In genomic region chr17:10730956-10731879, GRCh38 we compare ENCODE assay signal across 8 cellular contexts. TPM values are rescaled to one million over a fixed set of nuclear protein-coding genes. Genes with fewer than 3 reads are reported as not detected.
DNase-seq lines count a peak whose midpoint lies in the region; ATAC-seq and TF ChIP-seq lines count a peak whose summit lies in the region.

No MANE protein-coding gene starts in this region.

- intact Hi-C loops in sigmoid colon (cut with DNase I), result no loop called here

- H3K27me3 Mint-ChIP-seq in T-helper 17 cell (peaks cover 16% of the 10 kb centered on the region), glutamatergic neuron (ENCODE audit: unreplicated experiment) (peaks cover 3% of the 10 kb centered on the region)

- H3K4me1 Mint-ChIP-seq in T-helper 17 cell (peaks cover 13% of the 10 kb centered on the region), glutamatergic neuron (ENCODE audit: low read depth, unreplicated experiment) (peaks cover 4% of the 10 kb centered on the region)

- ATAC-seq in T-helper 17 cell, result no peak
- no peak for ATAC-seq in HG03378 (IDR thresholded peaks at IDR 0.05; ENCODE audit: unreplicated experiment)
- ATAC-seq in HG03175 (IDR thresholded peaks at IDR 0.05; ENCODE audit: unreplicated experiment), result no peak
- no peak for ATAC-seq in HG03520 (IDR thresholded peaks at IDR 0.05; ENCODE audit: unreplicated experiment)

- DNase-seq in GM03348 (ENCODE audit: low spot score) (peak; percentile 24), T-helper 17 cell (no peak), glutamatergic neuron (no peak), sigmoid colon (no peak), globus pallidus (ENCODE audit: low spot score) (no peak)

- H3K27ac ChIP-seq in sigmoid colon, result peak overlapping the region; percentile 28 to 96 (median 95)

- H3K36me3 Mint-ChIP-seq in T-helper 17 cell (ENCODE audit: low read depth) (peaks cover 4% of the 10 kb centered on the region), glutamatergic neuron (ENCODE audit: unreplicated experiment) (no peaks in the 10 kb centered on the region)

- H3K9me3 Mint-ChIP-seq in glutamatergic neuron (ENCODE audit: unreplicated experiment), result peaks cover 4% of the 10 kb centered on the region

- H3K4me3 Mint-ChIP-seq in T-helper 17 cell, result peak overlapping the region; percentile 88
- peak overlapping the region; percentile 93 for H3K4me3 Mint-ChIP-seq in glutamatergic neuron (ENCODE audit: unreplicated experiment)

- no peaks in the 10 kb centered on the region for H3K27me3 ChIP-seq in sigmoid colon

- H3K9me3 ChIP-seq in T-helper 17 cell (ENCODE audit: control insufficient read depth, low read length, poor library complexity, severe bottlenecking), result no peaks in the 10 kb centered on the region
- no peaks in the 10 kb centered on the region for H3K9me3 ChIP-seq in sigmoid colon

- H3K36me3 ChIP-seq in sigmoid colon, result peaks cover 0 to 6% (median 2%) of the 10 kb centered on the region in 4 donors

- TF ChIP-seq CTCF in glutamatergic neuron (IDR thresholded peaks at IDR 0.05; ENCODE audit: partially characterized antibody, unreplicated experiment), result no peak
- no peak for TF ChIP-seq CTCF in sigmoid colon (IDR thresholded peaks at IDR 0.05)

- 32 to 63% methylated on average over 19 of the region's 19 CpGs for WGBS in sigmoid colon, 2 donors

- H3K4me1 ChIP-seq in sigmoid colon, result peaks cover 2 to 17% (median 10%) of the 10 kb centered on the region in 4 donors

- H3K27ac Mint-ChIP-seq in T-helper 17 cell (no peak overlapping the region), glutamatergic neuron (ENCODE audit: unreplicated experiment) (no peak overlapping the region)

- TF ChIP-seq EP300 in sigmoid colon (IDR thresholded peaks at IDR 0.05), result no peak

- no peak for TF ChIP-seq POLR2A in sigmoid colon (IDR thresholded peaks at IDR 0.05)

- peak overlapping the region in 1 of 4 donors; percentile 81 for H3K4me3 ChIP-seq in sigmoid colon

RNA-seq across cellular contexts. Expression of gene TMEM220, which starts 1.4 kb away (rescaled TPM):
- under 1 TPM; 0.77 to 0.81 TPM for total RNA-seq in T-helper 17 cell
- 1.6 TPM for total RNA-seq in glutamatergic neuron (ENCODE audit: unreplicated experiment)
- 10 to 100 TPM in 2 of 4 donors, 1 to 10 TPM in 2; 9.1 to 16.8 (median 12.2) TPM for total RNA-seq in sigmoid colon
- 10 to 100 TPM in 2 of 3 donors, 1 to 10 TPM in 1; 8.3 to 22.7 (median 13.2) TPM for polyA plus RNA-seq in sigmoid colon

RNA-seq across cellular contexts. Expression of gene ADPRM, which starts 33.8 kb away (rescaled TPM):
- 10 to 100 TPM; 17.6 to 20.9 TPM for total RNA-seq in T-helper 17 cell
- 7.9 TPM for total RNA-seq in glutamatergic neuron (ENCODE audit: unreplicated experiment)
- 10 to 100 TPM in 3 of 4 donors, 1 to 10 TPM in 1; 7.6 to 16.6 (median 15.3) TPM for total RNA-seq in sigmoid colon
- polyA plus RNA-seq in sigmoid colon, result 10 to 100 TPM in 2 of 3 donors, 1 to 10 TPM in 1; 7.4 to 11.4 (median 10.7) TPM

RNA-seq across cellular contexts. Expression of gene SCO1, which starts 33.9 kb away (rescaled TPM):
- 10 to 100 TPM; 16.4 to 17.7 TPM for total RNA-seq in T-helper 17 cell
- 20.6 TPM for total RNA-seq in glutamatergic neuron (ENCODE audit: unreplicated experiment)
- total RNA-seq in sigmoid colon, result 10 to 100 TPM; 12.2 to 22.1 (median 17.9) TPM
- polyA plus RNA-seq in sigmoid colon, result 10 to 100 TPM; 24.0 to 37.5 (median 26.7) TPM
